Comparison of ENCODE assay signal across 8 cellular contexts in the genomic region with DNA sequence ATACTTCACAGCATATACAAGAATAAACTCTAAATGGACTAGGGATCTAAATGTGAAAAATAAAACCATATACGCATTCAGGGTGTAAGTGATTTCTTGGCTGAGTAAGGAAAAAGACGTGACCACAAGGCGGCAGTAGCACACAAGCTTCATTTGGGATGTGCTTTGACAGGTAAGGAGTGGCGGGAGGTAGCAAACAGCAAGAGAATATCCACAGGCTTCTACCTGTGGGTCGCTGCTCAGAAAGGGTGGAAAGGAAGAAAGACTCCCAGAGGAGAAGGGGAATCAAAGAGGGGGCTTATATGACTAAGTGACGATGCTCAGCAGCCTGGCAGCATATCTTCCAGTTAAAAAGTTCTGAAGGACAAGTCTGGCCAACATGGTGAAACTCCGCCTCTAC. TPM values are rescaled to one million over a fixed set of nuclear protein-coding genes. Genes with fewer than 3 reads are reported as not detected.
DNase-seq lines count a peak whose midpoint lies in the region; ATAC-seq and TF ChIP-seq lines count a peak whose summit lies in the region.

No MANE protein-coding gene starts in this region.

- H3K9me3 Mint-ChIP-seq in activated naive CD8-positive, alpha-beta T cell treated with anti-CD3 and anti-CD28 coated beads for 36 hours, result peaks cover 6% of the 10 kb centered on the region

- peaks cover 0 to 28% (median 20%) of the 10 kb centered on the region in 9 donors for H3K4me1 ChIP-seq in heart right ventricle

- H3K4me3 ChIP-seq in SU-DHL-6 (ENCODE audit: insufficient read depth, low read length, poor library complexity, severe bottlenecking) (no peak overlapping the region), heart right ventricle (no peak overlapping the region)

- H4K20me1 ChIP-seq in SU-DHL-6 (ENCODE audit: low read depth, low read length), result no peaks in the 10 kb centered on the region

- H3K36me3 Mint-ChIP-seq in activated naive CD8-positive, alpha-beta T cell treated with anti-CD3 and anti-CD28 coated beads for 36 hours, result peaks cover 24% of the 10 kb centered on the region

- H3K9ac ChIP-seq in SU-DHL-6 (ENCODE audit: low read length), result no peak overlapping the region

- H3K9me2 ChIP-seq in SU-DHL-6 (replicated peaks; ENCODE audit: insufficient read depth, low read length), result no peaks in the 10 kb centered on the region

- H3K4me1 Mint-ChIP-seq in activated naive CD8-positive, alpha-beta T cell treated with anti-CD3 and anti-CD28 coated beads for 36 hours, result peaks cover 14% of the 10 kb centered on the region

- H3F3A ChIP-seq in SU-DHL-6 (ENCODE audit: insufficient read depth), result no peaks in the 10 kb centered on the region; the same call in 1 of the 2 replicates

- intact Hi-C loops in heart right ventricle (cut with DNase I), result loop anchor here in 5 of 10 donors (1.0 to 10.0 kb wide), 7 partner anchors 36 to 382 kb away; partner anchors contain the start of genes ZNF426 (in 1 of the 5) and ZNF561 (in 1 of the 5)

- no peak overlapping the region for H3K4me2 ChIP-seq in SU-DHL-6 (ENCODE audit: low read depth, low read length, poor library complexity, severe bottlenecking)

- peaks cover 18% of the 10 kb centered on the region for H3K27me3 Mint-ChIP-seq in activated naive CD8-positive, alpha-beta T cell treated with anti-CD3 and anti-CD28 coated beads for 36 hours

- no peak overlapping the region for H3K27ac ChIP-seq in SU-DHL-6 (ENCODE audit: low read depth, low read length)
- no peak overlapping the region for H3K27ac ChIP-seq in heart right ventricle

- no peaks in the 10 kb centered on the region for H3K27me3 ChIP-seq in SU-DHL-6 (ENCODE audit: low read length)
- H3K27me3 ChIP-seq in heart right ventricle, result peaks cover 0 to 17% (median 3%) of the 10 kb centered on the region in 7 donors

- peak overlapping the region; percentile 48 for H3K4me3 Mint-ChIP-seq in activated naive CD8-positive, alpha-beta T cell treated with anti-CD3 and anti-CD28 coated beads for 36 hours

- H2AFZ ChIP-seq in SU-DHL-6 (ENCODE audit: low read depth, low read length, severe bottlenecking), result no peak overlapping the region

- ATAC-seq in heart right ventricle (peak in 2 of 8 donors; percentile 27 to 34), GM18520 (IDR thresholded peaks at IDR 0.05; ENCODE audit: unreplicated experiment) (no peak), HG02763 (IDR thresholded peaks at IDR 0.05; ENCODE audit: unreplicated experiment) (no peak)

- H3K36me3 ChIP-seq in SU-DHL-6 (ENCODE audit: low read length), result no peaks in the 10 kb centered on the region; the same call in 1 of the 2 replicates
- H3K36me3 ChIP-seq in heart right ventricle, result peaks cover 0 to 5% (median 0%) of the 10 kb centered on the region in 9 donors

- DNase-seq in EH (ENCODE audit: low read depth), result peak; percentile 70
- DNase-seq in NCI-H1092 treated with DMSO at 0.1 percent for 48 hours (lab: John Stamatoyannopoulos, UW), result peak; percentile 71
- peak; percentile 65 for DNase-seq in activated naive CD8-positive, alpha-beta T cell treated with anti-CD3 and anti-CD28 coated beads for 36 hours
- DNase-seq in heart right ventricle, result peak; percentile 37 to 47
- peak; percentile 62 for DNase-seq in retina

- 17 to 18% methylated on average over 7 of the region's 7 CpGs for WGBS in heart right ventricle, 2 donors

- peak; percentile 63 for TF ChIP-seq CTCF in SU-DHL-6 (IDR thresholded peaks at IDR 0.05; ENCODE audit: insufficient read depth, low read length, poor library complexity, severe bottlenecking)
- TF ChIP-seq CTCF in heart right ventricle (IDR thresholded peaks at IDR 0.05), result peak; percentile 26 to 71 (median 65)

- peaks cover 26% of the 10 kb centered on the region for H3K79me2 ChIP-seq in SU-DHL-6 (ENCODE audit: insufficient read depth, low read length)

- H3K9me3 ChIP-seq in SU-DHL-6 (ENCODE audit: insufficient read depth, low read length) (no peaks in the 10 kb centered on the region), heart right ventricle (peaks cover 0 to 7% (median 0%) of the 10 kb centered on the region in 11 donors)

- H3K27ac Mint-ChIP-seq in activated naive CD8-positive, alpha-beta T cell treated with anti-CD3 and anti-CD28 coated beads for 36 hours, result no peak overlapping the region

RNA-seq across cellular contexts. Expression of gene ZNF121, which starts 2.5 kb away (rescaled TPM):
- total RNA-seq in activated naive CD8-positive, alpha-beta T cell treated with anti-CD3 and anti-CD28 coated beads for 36 hours, result 10 to 100 TPM; 89.3 to 98.9 TPM
- total RNA-seq in heart right ventricle, result 10 to 100 TPM; 15.8 to 22.5 (median 19.6) TPM
- polyA plus RNA-seq in heart right ventricle, result 1 to 10 TPM; 3.3 to 9.8 TPM

RNA-seq across cellular contexts. Expression of gene ZNF561, which starts 34.3 kb away (rescaled TPM):
- 10 to 100 TPM; 28.3 to 32.7 TPM for total RNA-seq in activated naive CD8-positive, alpha-beta T cell treated with anti-CD3 and anti-CD28 coated beads for 36 hours
- total RNA-seq in heart right ventricle, result 10 to 100 TPM; 19.1 to 26.6 (median 23.7) TPM
- polyA plus RNA-seq in heart right ventricle, result 10 to 100 TPM in 1 of 2 donors, 1 to 10 TPM in 1; 8.2 to 18.6 TPM

RNA-seq across cellular contexts. Expression of gene ZNF426, which starts 48.3 kb away (rescaled TPM):
- 10 to 100 TPM; 18.6 to 18.8 TPM for total RNA-seq in activated naive CD8-positive, alpha-beta T cell treated with anti-CD3 and anti-CD28 coated beads for 36 hours
- 10 to 100 TPM; 14.7 to 20.2 (median 17.0) TPM for total RNA-seq in heart right ventricle
- 1 to 10 TPM; 2.6 to 2.7 TPM for polyA plus RNA-seq in heart right ventricle
